In genomic region chr1:234584926-234585325, GRCh38 we compare ENCODE assay signal across 9 cellular contexts. TPM values are rescaled to one million over a fixed set of nuclear protein-coding genes. Genes with fewer than 3 reads are reported as not detected.
A peak's percentile ranks its signal among the peaks of the same experiment; 100 is the strongest.
DNase-seq lines count a peak whose midpoint lies in the region; ATAC-seq and TF ChIP-seq lines count a peak whose summit lies in the region.
"Had no signal": no experiment of that assay in that cellular context is flagged by ENCODE, and none has a peak within 500 bp of the region (broad histone marks: within the 10 kb centered on the region; RNA-seq: fewer than 3 reads in every experiment).

No MANE protein-coding gene starts in this region.

- peak overlapping the region; percentile 86 for H3K27ac ChIP-seq in caudate nucleus (ENCODE audit: low read depth, low read length)

- no peaks in the 10 kb centered on the region for H3K36me3 ChIP-seq in BE2C

- H3K4me1 ChIP-seq in BE2C, result peaks cover 21% of the 10 kb centered on the region

- H3K27ac Mint-ChIP-seq in nephron progenitor cell, result peak overlapping the region; percentile 35
- H3K27ac Mint-ChIP-seq in stimulated activated memory B cell treated with anti-CD40 and anti-IgM and Interleukin-4, amounts not matched to agents 10 μg/mL and 1 μg/mL and 100 μg/mL, for 72 hours, result no peak overlapping the region

- H3K4me1 Mint-ChIP-seq in nephron progenitor cell, result peaks cover 82% of the 10 kb centered on the region
- H3K4me1 Mint-ChIP-seq in stimulated activated memory B cell treated with anti-CD40 and anti-IgM and Interleukin-4, amounts not matched to agents 10 μg/mL and 1 μg/mL and 100 μg/mL, for 72 hours, result peaks cover 7% of the 10 kb centered on the region

- no peaks in the 10 kb centered on the region for H3K9me3 ChIP-seq in BE2C

- H3K4me3 ChIP-seq in BE2C (ENCODE audit: low read depth, low read length), result no peak overlapping the region

- peaks cover 4% of the 10 kb centered on the region for H3K27me3 Mint-ChIP-seq in nephron progenitor cell (ENCODE audit: low read depth, poor library complexity)
- H3K27me3 Mint-ChIP-seq in stimulated activated memory B cell treated with anti-CD40 and anti-IgM and Interleukin-4, amounts not matched to agents 10 μg/mL and 1 μg/mL and 100 μg/mL, for 72 hours, result no peaks in the 10 kb centered on the region

- TF ChIP-seq CTCF in BE2C (IDR thresholded peaks at IDR 0.05; ENCODE audit: low read depth, low read length) (no peak), nephron progenitor cell (IDR thresholded peaks at IDR 0.05) (no peak)

- H3K27me3 ChIP-seq in BE2C, result no peaks in the 10 kb centered on the region

- ATAC-seq in stimulated activated memory B cell treated with anti-CD40 and anti-IgM and Interleukin-4, amounts not matched to agents 10 μg/mL and 1 μg/mL and 100 μg/mL, for 72 hours, result no peak
- no peak for ATAC-seq in GM21619 (IDR thresholded peaks at IDR 0.05; ENCODE audit: unreplicated experiment)
- ATAC-seq in GM18520 (IDR thresholded peaks at IDR 0.05; ENCODE audit: unreplicated experiment), result no peak

- DNase-seq in BE2C, result peak; percentile 46
- peak; percentile 49 for DNase-seq in NCI-H2171 (lab: John Stamatoyannopoulos, UW)
- DNase-seq in caudate nucleus (lab: John Stamatoyannopoulos, UW), result peak in 3 of 61 donors; percentile 11 to 34 (median 23)
- no peak for DNase-seq in nephron progenitor cell
- DNase-seq in T-helper 9 cell, result no peak
- DNase-seq: MM.1S had no signal

- H3K9me3 Mint-ChIP-seq in nephron progenitor cell, result no peaks in the 10 kb centered on the region
- peaks cover 2% of the 10 kb centered on the region for H3K9me3 Mint-ChIP-seq in stimulated activated memory B cell treated with anti-CD40 and anti-IgM and Interleukin-4, amounts not matched to agents 10 μg/mL and 1 μg/mL and 100 μg/mL, for 72 hours

- H3K4me3 Mint-ChIP-seq in nephron progenitor cell, result no peak overlapping the region
- no peak overlapping the region for H3K4me3 Mint-ChIP-seq in stimulated activated memory B cell treated with anti-CD40 and anti-IgM and Interleukin-4, amounts not matched to agents 10 μg/mL and 1 μg/mL and 100 μg/mL, for 72 hours

- no peaks in the 10 kb centered on the region for H3K36me3 Mint-ChIP-seq in nephron progenitor cell (ENCODE audit: low read depth)
- H3K36me3 Mint-ChIP-seq in stimulated activated memory B cell treated with anti-CD40 and anti-IgM and Interleukin-4, amounts not matched to agents 10 μg/mL and 1 μg/mL and 100 μg/mL, for 72 hours, result no peaks in the 10 kb centered on the region

RNA-seq across cellular contexts. Expression of gene IRF2BP2, which starts 25.1 kb away (rescaled TPM):
- polyA plus RNA-seq in BE2C (2012; ENCODE audit: insufficient read depth, insufficient read length, low read depth), result 199 TPM

Comparison
In these comparisons a context has a peak if more than half of its experiments do, and no peak if none do; other contexts are left out.
1. DNase-seq: peak in BE2C (single experiment) and NCI-H2171 (single experiment); none in nephron progenitor cell (single experiment) and T-helper 9 cell (single experiment).